25 cellular contexts compared by ENCODE assay signal in the genomic region with DNA sequence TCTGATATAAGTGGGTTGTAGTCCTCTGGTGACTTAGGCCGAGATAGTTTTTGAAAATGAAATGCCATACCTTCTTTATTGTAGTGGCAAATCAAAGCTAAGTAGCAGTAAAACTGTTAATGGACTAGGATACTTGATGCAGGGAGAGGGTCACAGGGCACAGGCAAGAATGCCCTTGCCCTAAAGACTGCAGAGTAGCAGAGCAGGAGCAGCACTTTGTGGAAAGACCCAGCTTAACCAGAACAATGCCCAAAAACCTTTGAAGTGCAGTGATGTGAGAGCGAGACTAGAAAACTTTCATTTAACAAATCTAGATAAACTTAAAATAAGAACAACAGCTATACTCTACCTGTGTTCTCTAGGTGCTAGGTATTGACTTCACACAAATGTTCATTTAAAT.
A peak's percentile ranks its signal among the peaks of the same experiment; 100 is the strongest.
DNase-seq lines count a peak whose midpoint lies in the region; ATAC-seq lines count a peak whose summit lies in the region.
"Had no signal": no experiment of that assay in that cellular context is flagged by ENCODE, and none has a peak within 500 bp of the region (broad histone marks: within the 10 kb centered on the region; RNA-seq: fewer than 3 reads in every experiment).

No MANE protein-coding gene starts in this region.

- H3K79me1 ChIP-seq in trophoblast cell (ENCODE audit: low read length) = no peaks in the 10 kb centered on the region

- no peak overlapping the region for H2BK12ac ChIP-seq in trophoblast cell (ENCODE audit: low read length)

- peak overlapping the region; percentile 91 for H3K27ac Mint-ChIP-seq in activated naive CD4-positive, alpha-beta T cell treated with anti-CD3 and anti-CD28 coated beads, Interleukin-2, amount 50 U/mL, for 24 hours
- no peak overlapping the region for H3K27ac Mint-ChIP-seq in activated naive CD4-positive, alpha-beta T cell treated with anti-CD3 and anti-CD28 coated beads, Interleukin-2, amount 10 ng/mL, durations not matched to agents 7 days and 5 days
- H3K27ac Mint-ChIP-seq in T-cell (peak overlapping the region; percentile 79 to 87), immature natural killer cell (peak overlapping the region; percentile 46 to 84 (median 72))
- H3K27ac Mint-ChIP-seq: activated B cell treated with CpG ODN at 0.5 μM for 24 hours had no signal

- no peak overlapping the region for H3K4me2 ChIP-seq in trophoblast cell (ENCODE audit: low read length)

- WGBS in trophoblast cell (ENCODE audit: extremely low coverage, insufficient coverage, insufficient read length) = no CpG with 5 or more reads among the region's 2 CpGs

- H3K27me3 ChIP-seq in skeletal muscle tissue (ENCODE audit: control insufficient read depth in 3 of 3, insufficient read depth in 3 of 3, low read length in 3 of 3) = no peaks in the 10 kb centered on the region
- H3K27me3 ChIP-seq in trophoblast cell (ENCODE audit: insufficient read depth, low read length) = no peaks in the 10 kb centered on the region
- H3K27me3 ChIP-seq: body of pancreas, upper lobe of right lung had no signal

- H3K27ac ChIP-seq in skeletal muscle tissue (ENCODE audit: low read depth, low read length) (peak overlapping the region; percentile 32), trophoblast cell (ENCODE audit: low read depth, low read length) (no peak overlapping the region)
- H3K27ac ChIP-seq: C4-2B, upper lobe of right lung had no signal

- H2BK120ac ChIP-seq in trophoblast cell (ENCODE audit: insufficient read depth, low read length, poor library complexity) = no peak overlapping the region

- ATAC-seq in T-cell (replicated peaks in 1 of 4) = peak in 3 of 4 experiments; percentile 37 to 70 (median 38)
- ATAC-seq: body of pancreas; left cardiac atrium; sciatic nerve; stimulated activated naive CD8-positive, alpha-beta T cell treated with anti-CD3 and anti-CD28 coated beads, Interleukin-15, amount 100 ng/mL, for 72 hours; upper lobe of right lung had no signal

- no peak overlapping the region for H2BK5ac ChIP-seq in trophoblast cell (ENCODE audit: low read depth, low read length, poor library complexity)

- no peak overlapping the region for H2AK5ac ChIP-seq in trophoblast cell (ENCODE audit: low read length)

- POLR2A ChIA-PET in T-cell (lab: Charles Lee) = interaction anchor here (0.5 to 1.5 kb wide), 4 partner anchors 8 to 319 kb away, joined by 3 to 5 read pairs (median 4); no protein-coding TSS in a partner anchor

- H3K4me1 ChIP-seq in skeletal muscle tissue (ENCODE audit: control insufficient read depth in 3 of 3, insufficient read depth in 3 of 3, low read length in 3 of 3) (peaks cover 43 to 59% (median 56%) of the 10 kb centered on the region in 3 donors), trophoblast cell (ENCODE audit: control insufficient read depth in 1 of 2, insufficient read depth in 2 of 2, low read length in 2 of 2) (peaks cover 0 to 1% of the 10 kb centered on the region in 2 experiments)

- no peak overlapping the region for H3K14ac ChIP-seq in trophoblast cell (ENCODE audit: low read length)

- H3K4me3 ChIP-seq in skeletal muscle tissue (ENCODE audit: low read length in 3 of 3) (no peak overlapping the region), trophoblast cell (ENCODE audit: low read depth, low read length) (no peak overlapping the region)
- H3K4me3 ChIP-seq: body of pancreas, upper lobe of right lung had no signal

- H3K4me3 Mint-ChIP-seq in activated naive CD4-positive, alpha-beta T cell treated with anti-CD3 and anti-CD28 coated beads, Interleukin-2, amount 50 U/mL, for 24 hours = peak overlapping the region; percentile 3
- no peak overlapping the region for H3K4me3 Mint-ChIP-seq in activated naive CD4-positive, alpha-beta T cell treated with anti-CD3 and anti-CD28 coated beads, Interleukin-2, amount 10 ng/mL, durations not matched to agents 7 days and 5 days
- no peak overlapping the region for H3K4me3 Mint-ChIP-seq in T-cell
- no peak overlapping the region for H3K4me3 Mint-ChIP-seq in immature natural killer cell
- H3K4me3 Mint-ChIP-seq: activated B cell treated with CpG ODN at 0.5 μM for 24 hours; stimulated activated naive CD8-positive, alpha-beta T cell treated with anti-CD3 and anti-CD28 coated beads, Interleukin-15, amount 100 ng/mL, for 72 hours had no signal

- H4K12ac ChIP-seq in trophoblast cell (ENCODE audit: low read depth, low read length) = no peak overlapping the region

- CTCF ChIA-PET in activated naive CD4-positive, alpha-beta T cell treated with anti-CD3 and anti-CD28 coated beads, Interleukin-2, amount 10 ng/mL, durations not matched to agents 7 days and 5 days (lab: Charles Lee) = no interaction called here
- CTCF ChIA-PET in T-cell (lab: Charles Lee) = interaction anchor here (0.7 to 2.3 kb wide), 5 partner anchors 8 to 116 kb away, joined by 3 to 7 read pairs (median 3); no protein-coding TSS in a partner anchor

- H3K27me3 Mint-ChIP-seq in activated naive CD4-positive, alpha-beta T cell treated with anti-CD3 and anti-CD28 coated beads, Interleukin-2, amount 50 U/mL, for 24 hours = no peaks in the 10 kb centered on the region
- H3K27me3 Mint-ChIP-seq in activated naive CD4-positive, alpha-beta T cell treated with anti-CD3 and anti-CD28 coated beads, Interleukin-2, amount 10 ng/mL, durations not matched to agents 7 days and 5 days = no peaks in the 10 kb centered on the region
- H3K27me3 Mint-ChIP-seq in T-cell (no peaks in the 10 kb centered on the region), immature natural killer cell (ENCODE audit: low read depth in 3 of 3) (no peaks in the 10 kb centered on the region)
- H3K27me3 Mint-ChIP-seq: activated B cell treated with CpG ODN at 0.5 μM for 24 hours; stimulated activated naive CD8-positive, alpha-beta T cell treated with anti-CD3 and anti-CD28 coated beads, Interleukin-15, amount 100 ng/mL, for 72 hours had no signal

- in situ Hi-C loops in ACHN (cut with HindIII; ENCODE audit: low pct_ligation_motif_present, low pct_unique_long_range_greater_than_20kb, low sequenced_read_pairs) = no loop called here

- no peak overlapping the region for H3K23ac ChIP-seq in trophoblast cell (ENCODE audit: low read length)

- H3K9me3 Mint-ChIP-seq in activated naive CD4-positive, alpha-beta T cell treated with anti-CD3 and anti-CD28 coated beads, Interleukin-2, amount 50 U/mL, for 24 hours = no peaks in the 10 kb centered on the region
- no peaks in the 10 kb centered on the region for H3K9me3 Mint-ChIP-seq in activated naive CD4-positive, alpha-beta T cell treated with anti-CD3 and anti-CD28 coated beads, Interleukin-2, amount 10 ng/mL, durations not matched to agents 7 days and 5 days
- H3K9me3 Mint-ChIP-seq in T-cell = no peaks in the 10 kb centered on the region
- H3K9me3 Mint-ChIP-seq in immature natural killer cell = no peaks in the 10 kb centered on the region
- H3K9me3 Mint-ChIP-seq: activated B cell treated with CpG ODN at 0.5 μM for 24 hours; stimulated activated naive CD8-positive, alpha-beta T cell treated with anti-CD3 and anti-CD28 coated beads, Interleukin-15, amount 100 ng/mL, for 72 hours had no signal

- H3K9ac ChIP-seq in skeletal muscle tissue (ENCODE audit: low read depth in 1 of 3, low read length in 3 of 3) (peak overlapping the region in 1 of 3 donors; percentile 26), trophoblast cell (ENCODE audit: low read length) (no peak overlapping the region)

- H3K36me3 ChIP-seq in skeletal muscle tissue (ENCODE audit: control insufficient read depth in 3 of 3, insufficient read depth in 3 of 3, low read length in 3 of 3) (peaks cover 0 to 2% (median 0%) of the 10 kb centered on the region in 3 donors), trophoblast cell (ENCODE audit: control insufficient read depth in 1 of 2, insufficient read depth in 2 of 2, low read length in 2 of 2) (no peaks in the 10 kb centered on the region)

- peaks cover 87% of the 10 kb centered on the region for H3K4me1 Mint-ChIP-seq in activated naive CD4-positive, alpha-beta T cell treated with anti-CD3 and anti-CD28 coated beads, Interleukin-2, amount 50 U/mL, for 24 hours
- H3K4me1 Mint-ChIP-seq in activated naive CD4-positive, alpha-beta T cell treated with anti-CD3 and anti-CD28 coated beads, Interleukin-2, amount 10 ng/mL, durations not matched to agents 7 days and 5 days = peaks cover 35% of the 10 kb centered on the region
- H3K4me1 Mint-ChIP-seq in T-cell = peaks cover 67 to 83% (median 77%) of the 10 kb centered on the region in 3 donors
- H3K4me1 Mint-ChIP-seq in immature natural killer cell = peaks cover 76 to 96% of the 10 kb centered on the region in 2 donors

- H4K91ac ChIP-seq in trophoblast cell (ENCODE audit: low read depth, low read length) = no peak overlapping the region

- H4K8ac ChIP-seq in trophoblast cell (ENCODE audit: low read depth, low read length) = no peak overlapping the region

- H3K79me2 ChIP-seq in trophoblast cell (ENCODE audit: control insufficient read depth, insufficient read depth, low read length, poor library complexity) = no peaks in the 10 kb centered on the region

- H2AFZ ChIP-seq in trophoblast cell (ENCODE audit: insufficient read depth, low read length, poor library complexity) = no peak overlapping the region

- H3K4ac ChIP-seq in trophoblast cell (ENCODE audit: low read depth, low read length) = no peak overlapping the region

- H3K36me3 Mint-ChIP-seq in activated naive CD4-positive, alpha-beta T cell treated with anti-CD3 and anti-CD28 coated beads, Interleukin-2, amount 50 U/mL, for 24 hours = peaks cover 20% of the 10 kb centered on the region
- peaks cover 49% of the 10 kb centered on the region for H3K36me3 Mint-ChIP-seq in activated naive CD4-positive, alpha-beta T cell treated with anti-CD3 and anti-CD28 coated beads, Interleukin-2, amount 10 ng/mL, durations not matched to agents 7 days and 5 days
- H3K36me3 Mint-ChIP-seq in T-cell (peaks cover 44% of the 10 kb centered on the region), immature natural killer cell (peaks cover 0 to 4% (median 0%) of the 10 kb centered on the region in 3 donors)

- no peak overlapping the region for H3K18ac ChIP-seq in trophoblast cell (ENCODE audit: low read length)

- no peak for DNase-seq in activated naive CD4-positive, alpha-beta T cell treated with anti-CD3 and anti-CD28 coated beads, Interleukin-2, amount 10 ng/mL, durations not matched to agents 7 days and 5 days
- no peak for DNase-seq in T-cell
- no peak for DNase-seq in immature natural killer cell
- DNase-seq in trophoblast cell = no peak
- no peak for DNase-seq in ACHN
- no peak for DNase-seq in NCI-H82 (lab: John Stamatoyannopoulos, UW)
- DNase-seq: activated B cell treated with CpG ODN at 0.5 μM for 24 hours; activated effector memory CD4-positive, alpha-beta T cell treated with Interleukin-2 at 50 U/mL for 16 hours; body of pancreas; cortex of kidney; DMS53; foreskin melanocyte; GOT3; left cardiac atrium; NCI-H1092; NCI-H2107; NCI-H524; occipital lobe; Right ventricle myocardium superior; stimulated activated naive CD8-positive, alpha-beta T cell treated with anti-CD3 and anti-CD28 coated beads, Interleukin-15, amount 100 ng/mL, for 72 hours; upper lobe of right lung had no signal

- no peaks in the 10 kb centered on the region for H3K9me3 ChIP-seq in skeletal muscle tissue (ENCODE audit: control insufficient read depth in 3 of 3, low read length in 3 of 3)
- no peaks in the 10 kb centered on the region for H3K9me3 ChIP-seq in trophoblast cell (ENCODE audit: insufficient read depth, low read depth, low read length)
- H3K9me3 ChIP-seq: body of pancreas, upper lobe of right lung had no signal
